In genomic region chr13:46893820-46894533, GRCh38 we compare ENCODE assay signal across 8 cellular contexts. TPM values are rescaled to one million over a fixed set of nuclear protein-coding genes. Genes with fewer than 3 reads are reported as not detected.
DNase-seq lines count a peak whose midpoint lies in the region; ATAC-seq and TF ChIP-seq lines count a peak whose summit lies in the region.

No MANE protein-coding gene starts in this region.

- H3K4me3 ChIP-seq in OCI-LY7 (ENCODE audit: low read depth, low read length, poor library complexity, severe bottlenecking), result no peak overlapping the region
- H3K4me3 ChIP-seq in esophagus squamous epithelium, result peak overlapping the region; percentile 28 to 73 (median 54)
- H3K4me3 ChIP-seq in muscle layer of duodenum (ENCODE audit: low read depth in 1 of 2, low read length in 2 of 2), result peak overlapping the region; percentile 78 to 87

- 1 to 5% methylated on average over 12 to 21 of the region's 34 CpGs for WGBS in esophagus squamous epithelium, 2 donors

- no peaks in the 10 kb centered on the region for H3K9me3 Mint-ChIP-seq in activated T-cell treated with anti-CD3 and anti-CD28 coated beads, Interleukin-2, amount 50 U/mL, for 24 hours

- H3K27me3 ChIP-seq in esophagus squamous epithelium, result peaks cover 0 to 32% (median 0%) of the 10 kb centered on the region in 4 donors
- H3K27me3 ChIP-seq in muscle layer of duodenum (ENCODE audit: low read depth, low read length), result no peaks in the 10 kb centered on the region

- no peaks in the 10 kb centered on the region for H3K9me2 ChIP-seq in OCI-LY7 (ENCODE audit: insufficient read depth, low read length)

- no peaks in the 10 kb centered on the region for H3K4me1 ChIP-seq in OCI-LY7 (ENCODE audit: insufficient read depth, low read length, poor library complexity, severe bottlenecking)
- H3K4me1 ChIP-seq in esophagus squamous epithelium, result peaks cover 0 to 24% (median 5%) of the 10 kb centered on the region in 3 donors
- peaks cover 0 to 3% of the 10 kb centered on the region in 2 donors for H3K4me1 ChIP-seq in muscle layer of duodenum (ENCODE audit: control insufficient read depth in 1 of 2, insufficient read depth in 2 of 2, low read length in 2 of 2)

- BruUV-seq in OCI-LY7 (replicated peaks; lab: Mats Ljungman, UMichigan), result no TSS peak

- POLR2A ChIA-PET in OCI-LY7 (lab: Charles Lee), result no interaction called here

- CTCF ChIA-PET in OCI-LY7 (lab: Charles Lee; ENCODE audit: unreplicated experiment), result no interaction called here

- DNase-seq in NCI-H524 (lab: John Stamatoyannopoulos, UW), result peak; percentile 3 to 60
- DNase-seq in NCI-H524 treated with DMSO at 0.1 percent for 48 hours (lab: John Stamatoyannopoulos, UW), result no peak
- peak; percentile 69 for DNase-seq in OCI-LY7 (ENCODE audit: low spot score)
- DNase-seq in activated T-cell treated with anti-CD3 and anti-CD28 coated beads, Interleukin-2, amount 50 U/mL, for 24 hours, result peak; percentile 80
- no peak for DNase-seq in esophagus squamous epithelium (lab: John Stamatoyannopoulos, UW)
- DNase-seq in stimulated activated CD8-positive, alpha-beta memory T cell treated with anti-CD3 and anti-CD28 coated beads, Interleukin-7, amount 100 ng/mL, for 1 hour (ENCODE audit: low read depth in 2 of 2), result peak; percentile 23 to 31

- no peaks in the 10 kb centered on the region for H3K36me3 Mint-ChIP-seq in activated T-cell treated with anti-CD3 and anti-CD28 coated beads, Interleukin-2, amount 50 U/mL, for 24 hours (ENCODE audit: low read depth)

- TF ChIP-seq POLR2A in esophagus squamous epithelium (IDR thresholded peaks at IDR 0.05), result no peak

- TF ChIP-seq CTCF in OCI-LY7 (conservative IDR thresholded peaks at IDR 0.05; ENCODE audit: low read length) (peak; percentile 96), esophagus squamous epithelium (IDR thresholded peaks at IDR 0.05) (peak; percentile 71 to 96 (median 78))

- peak overlapping the region; percentile 58 for H3K4me2 ChIP-seq in OCI-LY7 (ENCODE audit: low read length)

- intact Hi-C loops in OCI-LY7 (cut with micrococcal nuclease; ENCODE audit: unreplicated experiment) (loop anchor here (5.0 kb wide), 1 partner anchor 368 kb away; no protein-coding TSS in a partner anchor), esophagus squamous epithelium (cut with DNase I) (no loop called here)

- peak overlapping the region; percentile 69 for H3K4me3 Mint-ChIP-seq in activated T-cell treated with anti-CD3 and anti-CD28 coated beads, Interleukin-2, amount 50 U/mL, for 24 hours

- no peaks in the 10 kb centered on the region for H4K20me1 ChIP-seq in OCI-LY7 (ENCODE audit: insufficient read depth, low read length)

- H3K27me3 Mint-ChIP-seq in activated T-cell treated with anti-CD3 and anti-CD28 coated beads, Interleukin-2, amount 50 U/mL, for 24 hours, result peaks cover 85% of the 10 kb centered on the region

- H3K36me3 ChIP-seq in OCI-LY7 (ENCODE audit: insufficient read depth, low read length) (no peaks in the 10 kb centered on the region), esophagus squamous epithelium (no peaks in the 10 kb centered on the region), muscle layer of duodenum (ENCODE audit: control insufficient read depth in 1 of 2, insufficient read depth in 2 of 2, low read length in 2 of 2) (no peaks in the 10 kb centered on the region)

- H3K27ac Mint-ChIP-seq in activated T-cell treated with anti-CD3 and anti-CD28 coated beads, Interleukin-2, amount 50 U/mL, for 24 hours, result no peak overlapping the region

- H3K9me3 ChIP-seq in OCI-LY7 (ENCODE audit: low read length) (no peaks in the 10 kb centered on the region), esophagus squamous epithelium (no peaks in the 10 kb centered on the region), muscle layer of duodenum (ENCODE audit: control insufficient read depth in 1 of 2, low read length in 2 of 2) (no peaks in the 10 kb centered on the region)

- no peak overlapping the region for H3K27ac ChIP-seq in OCI-LY7 (ENCODE audit: low read depth, low read length, poor library complexity, severe bottlenecking)
- peak overlapping the region in 3 of 4 donors; percentile 53 to 79 (median 79) for H3K27ac ChIP-seq in esophagus squamous epithelium
- peak overlapping the region; percentile 47 for H3K27ac ChIP-seq in muscle layer of duodenum (ENCODE audit: low read length)

- H3K79me2 ChIP-seq in OCI-LY7 (ENCODE audit: insufficient read depth, low read depth, low read length), result no peaks in the 10 kb centered on the region

- H2AFZ ChIP-seq in OCI-LY7 (ENCODE audit: low read length), result peak overlapping the region; percentile 32; the same call in 1 of the 2 replicates

- ATAC-seq in HG03039 (IDR thresholded peaks at IDR 0.05; ENCODE audit: unreplicated experiment), result peak; percentile 81

- H3K4me1 Mint-ChIP-seq in activated T-cell treated with anti-CD3 and anti-CD28 coated beads, Interleukin-2, amount 50 U/mL, for 24 hours (ENCODE audit: low read depth), result peaks cover 19% of the 10 kb centered on the region

RNA-seq across cellular contexts. Expression of gene HTR2A, which starts 2.9 kb away (rescaled TPM):
- total RNA-seq in OCI-LY7 (2014; rRNA removed; shearing (Covaris generic)), result not detected in 2 replicates
- total RNA-seq in OCI-LY7 (2022) (not detected in 2 replicates), esophagus squamous epithelium (under 1 TPM in 2 of 4 donors, not detected in 2; 0.03 to 0.19 TPM)

Comparison
In these comparisons a context has a peak if more than half of its experiments do, and no peak if none do; other contexts are left out.
1. DNase-seq: peak in NCI-H524 (2 of 2), OCI-LY7 (single experiment), activated T-cell treated with anti-CD3 and anti-CD28 coated beads, Interleukin-2, amount 50 U/mL, for 24 hours (single experiment) and stimulated activated CD8-positive, alpha-beta memory T cell treated with anti-CD3 and anti-CD28 coated beads, Interleukin-7, amount 100 ng/mL, for 1 hour (2 of 2); none in NCI-H524 treated with DMSO at 0.1 percent for 48 hours (single experiment) and esophagus squamous epithelium (single experiment).